Comparison of ENCODE assay signal across 8 cellular contexts in the genomic region with DNA sequence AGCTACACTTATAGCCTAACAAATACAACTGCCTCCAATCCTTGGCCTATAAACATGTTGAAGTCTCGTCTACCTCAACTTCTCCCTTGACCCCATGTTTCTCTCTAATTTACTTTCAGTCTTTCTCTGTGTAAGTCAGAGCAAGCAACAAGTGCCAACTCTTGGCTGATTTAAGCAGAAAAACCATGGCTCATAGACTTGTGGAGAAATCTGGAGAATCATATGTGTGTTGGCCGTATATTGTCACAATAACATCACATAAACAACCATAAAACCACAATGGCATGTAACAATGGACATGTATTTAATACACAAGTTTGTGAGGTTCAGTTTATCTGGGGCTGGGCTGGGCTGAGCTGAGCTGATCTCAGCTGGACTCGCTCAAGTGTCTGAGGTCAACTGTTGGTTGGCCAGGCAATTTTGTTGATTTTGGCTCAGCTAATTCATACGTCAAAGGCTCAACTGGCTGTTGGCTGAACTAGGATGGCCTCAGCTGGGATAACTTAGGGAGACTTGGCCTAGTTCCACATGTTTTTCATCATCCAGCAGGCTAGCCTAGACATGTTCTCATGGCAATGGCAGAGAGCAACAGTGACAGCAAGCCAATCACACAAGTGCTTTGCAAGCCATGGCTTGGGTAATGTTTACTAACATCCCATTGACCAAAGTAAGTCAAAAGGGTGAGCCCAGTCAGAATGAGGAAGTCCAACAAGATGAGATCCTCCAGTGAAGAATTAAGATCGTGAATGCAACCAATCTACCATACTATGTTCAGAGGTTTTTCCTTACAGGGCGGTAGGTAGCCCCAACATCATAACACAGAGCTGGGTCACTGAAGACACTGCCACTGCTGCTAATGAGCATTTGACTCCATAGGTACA. TPM values are rescaled to one million over a fixed set of nuclear protein-coding genes. Genes with fewer than 3 reads are reported as not detected.
DNase-seq lines count a peak whose midpoint lies in the region; TF ChIP-seq lines count a peak whose summit lies in the region.

No MANE protein-coding gene starts in this region.

- TF ChIP-seq EP300 in ovary (IDR thresholded peaks at IDR 0.05), result peak; percentile 92

- no peaks in the 10 kb centered on the region for H3K9me3 ChIP-seq in ovary

- H3K27me3 ChIP-seq in ovary (no peaks in the 10 kb centered on the region), H7 (ENCODE audit: control insufficient read depth, insufficient read depth, low read length) (no peaks in the 10 kb centered on the region; the same call in 1 of the 2 replicates)

- no peak overlapping the region for H3K4me3 ChIP-seq in fibroblast of mammary gland (ENCODE audit: control insufficient read depth, low read depth, low read length)
- no peak overlapping the region for H3K4me3 ChIP-seq in ovary
- H3K4me3 ChIP-seq in H7 (ENCODE audit: insufficient read depth, low read depth, low read length), result no peak overlapping the region

- H3K36me3 ChIP-seq in ovary, result no peaks in the 10 kb centered on the region
- no peaks in the 10 kb centered on the region for H3K36me3 ChIP-seq in H7 (replicated peaks; ENCODE audit: control insufficient read depth, insufficient read depth, low read length)

- WGBS in ovary, 3 donors, result 15 to 18% (median 17%) methylated on average over 6 of the region's 6 CpGs

- no peak for TF ChIP-seq CTCF in fibroblast of mammary gland (conservative IDR thresholded peaks at IDR 0.05; ENCODE audit: control insufficient read depth, insufficient read depth, low read depth, low read length)
- TF ChIP-seq CTCF in ovary (IDR thresholded peaks at IDR 0.05), result no peak

- H3K27ac ChIP-seq in ovary, result peak overlapping the region; percentile 35 to 92

- in situ Hi-C loops in KBM-7 (cut with MboI; ENCODE audit: low pct_unique_long_range_greater_than_20kb, low sequenced_read_pairs), result no loop called here

- peaks cover 14% of the 10 kb centered on the region for H3K4me1 ChIP-seq in ovary (ENCODE audit: insufficient read depth)

- DNase-seq in KBM-7 (peak; percentile 51), SHP77 (lab: John Stamatoyannopoulos, UW) (peak; percentile 98), fibroblast of mammary gland (ENCODE audit: low read depth) (peak; percentile 100), ovary (peak; percentile 84 to 93 (median 87)), H7 (no peak), activated gamma-delta T cell (lab: John Stamatoyannopoulos, UW) (no peak), D341Med (ENCODE audit: low spot score) (no peak)
- DNase-seq in activated effector memory CD4-positive, alpha-beta T cell treated with anti-CD3 and anti-CD28 coated beads, Interleukin-2, amount 50 U/mL, for 16 hours, result no peak

- TF ChIP-seq POLR2A in ovary (IDR thresholded peaks at IDR 0.05), result no peak

- intact Hi-C loops in ovary (cut with DNase I), result no loop called here

RNA-seq across cellular contexts. Expression of gene TBC1D22B, which starts 12.9 kb away (rescaled TPM):
- total RNA-seq in ovary, result 10 to 100 TPM in 5 of 7 donors, 1 to 10 TPM in 2; 8.6 to 17.7 (median 12.8) TPM
- 10 to 100 TPM in 1 of 2 donors, 1 to 10 TPM in 1; 7.4 to 12.8 TPM for polyA plus RNA-seq in ovary
- total RNA-seq in H7 (2014; rRNA removed; shearing (Covaris generic)), result 14.5 and 17.5 TPM in 2 replicates

RNA-seq across cellular contexts. Expression of gene TMEM217, which starts 13.3 kb away (rescaled TPM):
- 1 to 10 TPM in 6 of 7 donors, under 1 TPM in 1; 0.48 to 4.6 (median 1.5) TPM for total RNA-seq in ovary
- 1 to 10 TPM in 1 of 2 donors, under 1 TPM in 1; 0.39 to 3.8 TPM for polyA plus RNA-seq in ovary
- total RNA-seq in H7 (2014; rRNA removed; shearing (Covaris generic)), result 0.14 TPM in 1 of 2 replicates, not detected in the other

Comparison
In these comparisons a context has a peak if more than half of its experiments do, and no peak if none do; other contexts are left out.
1. DNase-seq: peak in KBM-7 (single experiment), SHP77 (2 of 2), fibroblast of mammary gland (single experiment) and ovary (5 of 5); none in H7 (single experiment), activated gamma-delta T cell (single experiment), activated effector memory CD4-positive, alpha-beta T cell treated with anti-CD3 and anti-CD28 coated beads, Interleukin-2, amount 50 U/mL, for 16 hours (single experiment) and D341Med (single experiment).